In the genomic region with DNA sequence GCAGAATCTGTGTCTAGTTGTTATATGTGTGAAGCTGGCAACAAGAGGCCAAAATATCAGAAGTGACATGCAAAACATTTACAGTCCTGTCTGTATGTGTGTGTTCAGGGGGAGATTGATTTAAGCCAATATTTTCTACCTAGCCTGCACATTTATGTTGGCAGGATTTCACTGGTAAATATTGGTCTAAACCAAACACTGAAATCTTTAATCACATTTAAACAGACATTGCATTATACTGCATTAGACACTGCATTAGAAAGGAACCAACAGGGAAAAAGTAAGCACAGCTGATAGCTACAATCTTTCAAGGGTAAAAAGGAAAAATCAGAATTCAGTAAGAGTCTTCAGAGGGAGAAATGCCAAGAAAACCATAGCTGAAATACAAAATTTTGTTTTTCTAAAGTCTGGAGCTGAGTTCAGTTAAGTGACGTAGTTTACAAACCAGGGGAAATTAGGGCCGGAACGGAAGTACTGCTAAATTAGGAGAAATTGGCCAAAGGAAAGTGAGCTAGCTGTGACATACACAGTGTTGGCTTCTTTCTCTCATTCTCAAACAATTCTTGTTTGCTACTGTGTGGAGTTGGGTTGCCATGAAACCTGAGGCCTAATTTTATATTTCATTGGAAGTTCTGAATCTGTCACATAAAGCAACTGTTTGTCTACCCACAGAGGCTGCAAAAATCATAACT, we compare ENCODE assay signal across 13 cellular contexts.
DNase-seq lines count a peak whose midpoint lies in the region; ATAC-seq, FAIRE-seq and TF ChIP-seq lines count a peak whose summit lies in the region.
"Had no signal": no experiment of that assay in that cellular context is flagged by ENCODE, and none has a peak within 500 bp of the region (broad histone marks: within the 10 kb centered on the region; RNA-seq: fewer than 3 reads in every experiment).

No MANE protein-coding gene starts in this region.

- H3K79me2 ChIP-seq in HepG2 (ENCODE audit: insufficient read depth, low read length) = no peaks in the 10 kb centered on the region

- H3K4me3 ChIP-seq in liver (ENCODE audit: low read depth in 1 of 3, low read length in 3 of 3) = no peak overlapping the region
- H3K4me3 ChIP-seq in HepG2 (replicated peaks in 1 of 3; ENCODE audit: insufficient read depth in 1 of 3, low read depth in 2 of 3, low read length in 3 of 3) = no peak overlapping the region
- H3K4me3 ChIP-seq in mucosa of descending colon = no peak overlapping the region
- H3K4me3 ChIP-seq: MG63 had no signal

- intact Hi-C loops in HepG2 (cut with micrococcal nuclease; ENCODE audit: unreplicated experiment) (no loop called here), mucosa of descending colon (cut with DNase I, micrococcal nuclease) (no loop called here)

- peaks cover 0 to 16% (median 5%) of the 10 kb centered on the region in 4 donors for H3K4me1 ChIP-seq in liver (ENCODE audit: control insufficient read depth in 4 of 4, insufficient read depth in 4 of 4, low read length in 3 of 4)
- H3K4me1 ChIP-seq in HepG2 (ENCODE audit: insufficient read depth, low read length) = no peaks in the 10 kb centered on the region
- no peaks in the 10 kb centered on the region for H3K4me1 ChIP-seq in mucosa of descending colon (ENCODE audit: low read depth)

- in situ Hi-C loops in HepG2 (cut with HindIII; ENCODE audit: extremely low pct_ligation_motif_present, low pct_unique_long_range_greater_than_20kb) = no loop called here

- TF ChIP-seq POLR2A in HepG2 (IDR thresholded peaks at IDR 0.05; ENCODE audit: insufficient read depth in 1 of 2, low read depth in 2 of 2, low read length in 2 of 2) = no peak

- H3K9me3 ChIP-seq in liver (ENCODE audit: control insufficient read depth in 4 of 4, low read length in 3 of 4) (no peaks in the 10 kb centered on the region), HepG2 (ENCODE audit: low read length) (no peaks in the 10 kb centered on the region), mucosa of descending colon (no peaks in the 10 kb centered on the region)
- H3K9me3 ChIP-seq: MG63 had no signal

- no peak overlapping the region for H3K4me2 ChIP-seq in HepG2 (ENCODE audit: low read depth, low read length)

- peak overlapping the region in 1 of 2 donors; percentile 67 for H3K9ac ChIP-seq in liver (ENCODE audit: low read depth in 1 of 2, low read length in 2 of 2)
- H3K9ac ChIP-seq in HepG2 (ENCODE audit: insufficient read depth, low read depth, low read length) = no peak overlapping the region

- no peak for DNase-seq in HepG2 (ENCODE audit: low spot score)
- DNase-seq in central memory CD4-positive, alpha-beta T cell = peak; percentile 14
- no peak for DNase-seq in mucosa of descending colon
- DNase-seq in NCI-H2029 (lab: John Stamatoyannopoulos, UW) = no peak
- DNase-seq in SKM-1 (lab: John Stamatoyannopoulos, UW; ENCODE audit: unreplicated experiment) = no peak
- DNase-seq in T-helper 9 cell = no peak
- DNase-seq: activated T-cell treated with anti-CD3 and anti-CD28 coated beads, Interleukin-2, amount 50 U/mL, for 4 hours; C1 segment of cervical spinal cord; MG63; SHP77 treated with DMSO at 0.1 percent for 48 hours had no signal

- FAIRE-seq in HepG2 (lab: Jason Lieb, UNC) = no peak
- FAIRE-seq: GM18507 had no signal

- H2AFZ ChIP-seq in HepG2 (ENCODE audit: low read length) = no peak overlapping the region

- BruUV-seq in HepG2 (replicated peaks; lab: Mats Ljungman, UMichigan) = no TSS peak

- CTCF ChIA-PET in HepG2 (lab: Yijun Ruan, JAX; ENCODE audit: low intra/inter-chr PET ratio, low total read pairs) = no interaction called here

- H3K36me3 ChIP-seq in liver (ENCODE audit: control insufficient read depth in 4 of 4, insufficient read depth in 3 of 4, low read depth in 1 of 4, low read length in 3 of 4) = no peaks in the 10 kb centered on the region
- H3K36me3 ChIP-seq in HepG2 (replicated peaks in 1 of 2; ENCODE audit: control insufficient read depth in 1 of 2, insufficient read depth in 2 of 2, low read length in 2 of 2) = no peaks in the 10 kb centered on the region
- H3K36me3 ChIP-seq in mucosa of descending colon (ENCODE audit: low read depth) = no peaks in the 10 kb centered on the region
- H3K36me3 ChIP-seq: MG63 had no signal

- no peak for TF ChIP-seq EP300 in HepG2 (IDR thresholded peaks at IDR 0.05; ENCODE audit: low read depth in 2 of 2, low read length in 2 of 2)
- no peak for TF ChIP-seq EP300 in HepG2 (CRISPR knock-in tag; IDR thresholded peaks at IDR 0.05; ENCODE audit: borderline replicate concordance)

- ATAC-seq in HepG2 (no peak), mucosa of descending colon (peak; percentile 55), GM21390 (IDR thresholded peaks at IDR 0.05; ENCODE audit: unreplicated experiment) (no peak)

- no peaks in the 10 kb centered on the region for H4K20me1 ChIP-seq in HepG2 (ENCODE audit: insufficient read depth, low read length)

- TF ChIP-seq CTCF in liver (IDR thresholded peaks at IDR 0.05; ENCODE audit: low read depth, low read length, missing input control) (no peak), HepG2 (CRISPR knock-in tag; IDR thresholded peaks at IDR 0.05) (no peak), mucosa of descending colon (IDR thresholded peaks at IDR 0.05) (no peak)

- TF ChIP-seq RAD21 in liver (IDR thresholded peaks at IDR 0.05) (peak; percentile 43 to 44), HepG2 (CRISPR knock-in tag; IDR thresholded peaks at IDR 0.05) (no peak)

- POLR2A ChIA-PET in HepG2 (lab: Yijun Ruan, JAX) = no interaction called here

- H3K27me3 ChIP-seq in liver (ENCODE audit: control insufficient read depth in 4 of 4, insufficient read depth in 4 of 4, low read length in 3 of 4) (no peaks in the 10 kb centered on the region), HepG2 (ENCODE audit: control insufficient read depth in 1 of 2, insufficient read depth in 2 of 2, low read length in 2 of 2) (no peaks in the 10 kb centered on the region)
- H3K27me3 ChIP-seq: MG63 had no signal

- WGBS in liver = 23% methylated on average over 3 of the region's 3 CpGs
- 59% methylated on average over 3 of the region's 3 CpGs for WGBS in HepG2 (ENCODE audit: low lambda C conversion rate)

- H3K27ac ChIP-seq in liver (ENCODE audit: low read depth in 1 of 2, low read length in 2 of 2) (peak overlapping the region; percentile 61 to 66), HepG2 (ENCODE audit: extremely low read length, insufficient read depth, low read length) (no peak overlapping the region)

TF ChIP-seq in liver, 16 proteins besides CTCF, POLR2A, EP300 and RAD21 (continues in another document):
- TF ChIP-seq SP1 (IDR thresholded peaks at IDR 0.05) (peak; percentile 74), GABPA (IDR thresholded peaks at IDR 0.05 in 1 of 2, conservative IDR thresholded peaks at IDR 0.05 in 1 of 2) (peak; percentile 77 to 83), FOXA2 (IDR thresholded peaks at IDR 0.05) (peak; percentile 66), HNF4A (conservative IDR thresholded peaks at IDR 0.05) (peak in 1 of 2 donors; percentile 31), HNF4G (IDR thresholded peaks at IDR 0.05) (no peak)

TF ChIP-seq in HepG2, 621 proteins besides CTCF, POLR2A, EP300 and RAD21 (continues in another document):
- no peak for TF ChIP-seq FOSL1 (CRISPR knock-in tag; IDR thresholded peaks at IDR 0.05; ENCODE audit: borderline replicate concordance)
- no peak for TF ChIP-seq CHD4 (IDR thresholded peaks at IDR 0.05; ENCODE audit: borderline replicate concordance, low read length)
- TF ChIP-seq ADNP (CRISPR knock-in tag; IDR thresholded peaks at IDR 0.05) = no peak
- TF ChIP-seq KDM5A (IDR thresholded peaks at IDR 0.05; ENCODE audit: borderline replicate concordance, low read length) = no peak
- TF ChIP-seq ZNF720 (CRISPR knock-in tag; IDR thresholded peaks at IDR 0.05) = no peak
- no peak for TF ChIP-seq ZNF350 (CRISPR knock-in tag; IDR thresholded peaks at IDR 0.05; ENCODE audit: borderline replicate concordance, low read depth)
- TF ChIP-seq ZNF589 (CRISPR knock-in tag; conservative IDR thresholded peaks at IDR 0.05) = no peak
- no peak for TF ChIP-seq ZNF546 (CRISPR knock-in tag; conservative IDR thresholded peaks at IDR 0.05)
- TF ChIP-seq, protein P1, sequence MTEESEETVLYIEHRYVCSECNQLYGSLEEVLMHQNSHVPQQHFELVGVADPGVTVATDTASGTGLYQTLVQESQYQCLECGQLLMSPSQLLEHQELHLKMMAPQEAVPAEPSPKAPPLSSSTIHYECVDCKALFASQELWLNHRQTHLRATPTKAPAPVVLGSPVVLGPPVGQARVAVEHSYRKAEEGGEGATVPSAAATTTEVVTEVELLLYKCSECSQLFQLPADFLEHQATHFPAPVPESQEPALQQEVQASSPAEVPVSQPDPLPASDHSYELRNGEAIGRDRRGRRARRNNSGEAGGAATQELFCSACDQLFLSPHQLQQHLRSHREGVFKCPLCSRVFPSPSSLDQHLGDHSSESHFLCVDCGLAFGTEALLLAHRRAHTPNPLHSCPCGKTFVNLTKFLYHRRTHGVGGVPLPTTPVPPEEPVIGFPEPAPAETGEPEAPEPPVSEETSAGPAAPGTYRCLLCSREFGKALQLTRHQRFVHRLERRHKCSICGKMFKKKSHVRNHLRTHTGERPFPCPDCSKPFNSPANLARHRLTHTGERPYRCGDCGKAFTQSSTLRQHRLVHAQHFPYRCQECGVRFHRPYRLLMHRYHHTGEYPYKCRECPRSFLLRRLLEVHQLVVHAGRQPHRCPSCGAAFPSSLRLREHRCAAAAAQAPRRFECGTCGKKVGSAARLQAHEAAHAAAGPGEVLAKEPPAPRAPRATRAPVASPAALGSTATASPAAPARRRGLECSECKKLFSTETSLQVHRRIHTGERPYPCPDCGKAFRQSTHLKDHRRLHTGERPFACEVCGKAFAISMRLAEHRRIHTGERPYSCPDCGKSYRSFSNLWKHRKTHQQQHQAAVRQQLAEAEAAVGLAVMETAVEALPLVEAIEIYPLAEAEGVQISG (CRISPR knock-in tag; IDR thresholded peaks at IDR 0.05) = no peak
- TF ChIP-seq ZMAT3 (CRISPR knock-in tag; conservative IDR thresholded peaks at IDR 0.05) = no peak
- TF ChIP-seq, protein P2, sequence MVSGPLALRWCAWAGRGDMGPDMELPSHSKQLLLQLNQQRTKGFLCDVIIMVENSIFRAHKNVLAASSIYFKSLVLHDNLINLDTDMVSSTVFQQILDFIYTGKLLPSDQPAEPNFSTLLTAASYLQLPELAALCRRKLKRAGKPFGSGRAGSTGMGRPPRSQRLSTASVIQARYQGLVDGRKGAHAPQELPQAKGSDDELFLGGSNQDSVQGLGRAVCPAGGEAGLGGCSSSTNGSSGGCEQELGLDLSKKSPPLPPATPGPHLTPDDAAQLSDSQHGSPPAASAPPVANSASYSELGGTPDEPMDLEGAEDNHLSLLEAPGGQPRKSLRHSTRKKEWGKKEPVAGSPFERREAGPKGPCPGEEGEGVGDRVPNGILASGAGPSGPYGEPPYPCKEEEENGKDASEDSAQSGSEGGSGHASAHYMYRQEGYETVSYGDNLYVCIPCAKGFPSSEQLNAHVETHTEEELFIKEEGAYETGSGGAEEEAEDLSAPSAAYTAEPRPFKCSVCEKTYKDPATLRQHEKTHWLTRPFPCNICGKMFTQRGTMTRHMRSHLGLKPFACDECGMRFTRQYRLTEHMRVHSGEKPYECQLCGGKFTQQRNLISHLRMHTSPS (CRISPR knock-in tag; IDR thresholded peaks at IDR 0.05; ENCODE audit: low read depth) = no peak
- no peak for TF ChIP-seq RNF2 (conservative IDR thresholded peaks at IDR 0.05; ENCODE audit: low read depth)
- TF ChIP-seq ZNF335 (CRISPR knock-in tag; IDR thresholded peaks at IDR 0.05) = no peak
